1 cellular context compared by ENCODE assay signal in genomic region chr10:70283445-70284399, GRCh38.
TF ChIP-seq lines count a peak whose summit lies in the region.

TSS of gene NPFFR1 (minus strand) at chr10:70284004. CDS start at chr10:70283676, 328 bp downstream.

TF ChIP-seq in WTC11, 78 proteins besides CTCF, POLR2A, EP300 and RAD21 (continued from another document):
- TF ChIP-seq ATF6 (CRISPR knock-in tag; IDR thresholded peaks at IDR 0.05), result no peak
- TF ChIP-seq, protein P1, sequence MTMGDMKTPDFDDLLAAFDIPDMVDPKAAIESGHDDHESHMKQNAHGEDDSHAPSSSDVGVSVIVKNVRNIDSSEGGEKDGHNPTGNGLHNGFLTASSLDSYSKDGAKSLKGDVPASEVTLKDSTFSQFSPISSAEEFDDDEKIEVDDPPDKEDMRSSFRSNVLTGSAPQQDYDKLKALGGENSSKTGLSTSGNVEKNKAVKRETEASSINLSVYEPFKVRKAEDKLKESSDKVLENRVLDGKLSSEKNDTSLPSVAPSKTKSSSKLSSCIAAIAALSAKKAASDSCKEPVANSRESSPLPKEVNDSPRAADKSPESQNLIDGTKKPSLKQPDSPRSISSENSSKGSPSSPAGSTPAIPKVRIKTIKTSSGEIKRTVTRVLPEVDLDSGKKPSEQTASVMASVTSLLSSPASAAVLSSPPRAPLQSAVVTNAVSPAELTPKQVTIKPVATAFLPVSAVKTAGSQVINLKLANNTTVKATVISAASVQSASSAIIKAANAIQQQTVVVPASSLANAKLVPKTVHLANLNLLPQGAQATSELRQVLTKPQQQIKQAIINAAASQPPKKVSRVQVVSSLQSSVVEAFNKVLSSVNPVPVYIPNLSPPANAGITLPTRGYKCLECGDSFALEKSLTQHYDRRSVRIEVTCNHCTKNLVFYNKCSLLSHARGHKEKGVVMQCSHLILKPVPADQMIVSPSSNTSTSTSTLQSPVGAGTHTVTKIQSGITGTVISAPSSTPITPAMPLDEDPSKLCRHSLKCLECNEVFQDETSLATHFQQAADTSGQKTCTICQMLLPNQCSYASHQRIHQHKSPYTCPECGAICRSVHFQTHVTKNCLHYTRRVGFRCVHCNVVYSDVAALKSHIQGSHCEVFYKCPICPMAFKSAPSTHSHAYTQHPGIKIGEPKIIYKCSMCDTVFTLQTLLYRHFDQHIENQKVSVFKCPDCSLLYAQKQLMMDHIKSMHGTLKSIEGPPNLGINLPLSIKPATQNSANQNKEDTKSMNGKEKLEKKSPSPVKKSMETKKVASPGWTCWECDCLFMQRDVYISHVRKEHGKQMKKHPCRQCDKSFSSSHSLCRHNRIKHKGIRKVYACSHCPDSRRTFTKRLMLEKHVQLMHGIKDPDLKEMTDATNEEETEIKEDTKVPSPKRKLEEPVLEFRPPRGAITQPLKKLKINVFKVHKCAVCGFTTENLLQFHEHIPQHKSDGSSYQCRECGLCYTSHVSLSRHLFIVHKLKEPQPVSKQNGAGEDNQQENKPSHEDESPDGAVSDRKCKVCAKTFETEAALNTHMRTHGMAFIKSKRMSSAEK (CRISPR knock-in tag; IDR thresholded peaks at IDR 0.05; ENCODE audit: borderline replicate concordance), result no peak
- TF ChIP-seq USF2 (CRISPR knock-in tag; IDR thresholded peaks at IDR 0.05), result peak; percentile 31; the same call in 1 of the 2 replicates
